In the genomic region with DNA sequence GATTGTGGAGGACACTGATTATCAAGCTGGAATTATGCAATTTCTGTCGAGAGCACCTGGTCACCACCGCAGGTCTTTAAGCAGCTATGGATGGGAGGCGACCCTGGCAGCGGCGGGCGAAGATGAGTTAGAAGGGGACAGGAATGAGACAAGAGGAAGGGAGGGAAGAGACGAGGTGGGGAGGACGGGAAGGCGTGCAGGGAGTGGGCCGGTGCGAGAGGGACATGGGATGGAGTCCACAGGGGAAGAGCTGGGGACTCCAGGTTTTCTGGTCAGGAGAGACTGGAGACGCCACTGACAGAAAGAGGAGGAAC, we compare ENCODE assay signal across 1 cellular context.
TF ChIP-seq lines count a peak whose summit lies in the region.

No MANE protein-coding gene starts in this region.

TF ChIP-seq in H1, 55 proteins besides CTCF, POLR2A, EP300 and RAD21:
- TF ChIP-seq E2F6 (IDR thresholded peaks at IDR 0.05) (no peak), CHD2 (IDR thresholded peaks at IDR 0.05; ENCODE audit: low read length) (no peak), CTBP2 (IDR thresholded peaks at IDR 0.05; ENCODE audit: borderline replicate concordance, insufficient read depth, insufficient read length, low read length) (no peak), RXRA (IDR thresholded peaks at IDR 0.05; ENCODE audit: insufficient read depth, low read depth, low read length) (no peak), SIX5 (IDR thresholded peaks at IDR 0.05; ENCODE audit: low read depth, low read length) (no peak), SP4 (IDR thresholded peaks at IDR 0.05; ENCODE audit: low read length) (no peak), FOSL1 (IDR thresholded peaks at IDR 0.05; ENCODE audit: insufficient read depth, low read depth, low read length) (no peak)
